ENCODE assay signal across 17 cellular contexts in the genomic region with DNA sequence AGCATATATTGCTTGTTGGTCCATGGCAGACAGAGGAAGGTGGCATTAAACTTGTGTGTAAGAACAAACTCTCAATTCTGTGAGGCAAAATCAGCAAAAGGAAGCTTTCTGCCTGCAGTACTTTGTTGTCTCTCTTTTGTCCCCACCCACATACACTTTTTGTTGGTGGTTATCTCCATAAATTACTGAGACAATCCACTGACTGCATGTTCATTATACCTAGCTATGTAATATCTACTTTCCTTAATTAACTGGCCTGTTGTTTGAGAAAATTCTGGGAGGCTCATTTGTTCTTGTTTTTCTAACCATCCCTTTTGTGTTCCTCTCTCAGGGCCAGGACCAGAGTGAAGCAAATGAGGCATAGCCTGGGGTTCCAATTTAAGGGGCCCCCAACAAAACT. TPM values are rescaled to one million over a fixed set of nuclear protein-coding genes. Genes with fewer than 3 reads are reported as not detected.
DNase-seq lines count a peak whose midpoint lies in the region; ATAC-seq and TF ChIP-seq lines count a peak whose summit lies in the region.
"Had no signal": no experiment of that assay in that cellular context is flagged by ENCODE, and none has a peak within 500 bp of the region (broad histone marks: within the 10 kb centered on the region; RNA-seq: fewer than 3 reads in every experiment).

Gene KLRB1 (minus strand): TSS at position 101 of the 400 bp plus-strand sequence. CDS start 77 bp downstream, at position 24.

- H3K36me3 ChIP-seq in CD4-positive, CD25-positive, alpha-beta regulatory T cell (ENCODE audit: control insufficient read depth, insufficient read depth, low read length), result no peaks in the 10 kb centered on the region

- H3K4me3 Mint-ChIP-seq in CD4-positive, CD25-positive, alpha-beta regulatory T cell, result peak within 1 kb of the TSS in 3 of 4 donors; percentile 65 to 69 (median 68)
- H3K4me3 Mint-ChIP-seq in activated CD4-positive, alpha-beta memory T cell treated with anti-CD3 and anti-CD28 coated beads, Interleukin-2, amount 10 ng/mL, durations not matched to agents 7 days and 5 days, result peak within 1 kb of the TSS; percentile 74
- H3K4me3 Mint-ChIP-seq in effector memory CD8-positive, alpha-beta T cell, result peak within 1 kb of the TSS; percentile 80 to 81
- H3K4me3 Mint-ChIP-seq: GM23338 had no signal

- CTCF ChIA-PET in AG04450 (lab: Charles Lee), result no interaction called here
- CTCF ChIA-PET in activated CD4-positive, alpha-beta memory T cell treated with anti-CD3 and anti-CD28 coated beads, Interleukin-2, amount 10 ng/mL, durations not matched to agents 7 days and 5 days (lab: Charles Lee), result interaction anchor here (0.9 kb wide), 1 partner anchor 101 kb away, joined by 4 read pairs; no protein-coding TSS in a partner anchor

- peaks cover 11% of the 10 kb centered on the region for H3K4me1 ChIP-seq in CD4-positive, CD25-positive, alpha-beta regulatory T cell (ENCODE audit: control insufficient read depth, insufficient read depth, low read length, poor library complexity, severe bottlenecking)
- H3K4me1 ChIP-seq: BLaER1 treated with 17β-estradiol and CSF1 and Interleukin-3, amounts not matched to agents 10 nM and 100 nM had no signal

- no peak for DNase-seq in AG04450 (ENCODE audit: low read depth, low spot score)
- DNase-seq in CD4-positive, CD25-positive, alpha-beta regulatory T cell, result peak in 1 of 3 donors; percentile 20
- DNase-seq in activated CD4-positive, alpha-beta memory T cell treated with anti-CD3 and anti-CD28 coated beads, Interleukin-2, amount 10 ng/mL, durations not matched to agents 7 days and 5 days, result no peak
- DNase-seq in effector memory CD8-positive, alpha-beta T cell, result no peak
- no peak for DNase-seq in foreskin fibroblast
- no peak for DNase-seq in HuH-7 (ENCODE audit: low spot score)
- DNase-seq in midbrain (lab: John Stamatoyannopoulos, UW), result no peak
- DNase-seq: NCI-H1048, NCI-H146, NCI-H2081 treated with DMSO at 0.1 percent for 48 hours, NCI-H524, SHP77 treated with DMSO at 0.1 percent for 48 hours had no signal

- H3K9me3 ChIP-seq in AG04450 (ENCODE audit: control insufficient read depth, insufficient read depth, low read length), result no peaks in the 10 kb centered on the region
- no peaks in the 10 kb centered on the region for H3K9me3 ChIP-seq in CD4-positive, CD25-positive, alpha-beta regulatory T cell (ENCODE audit: control insufficient read depth in 2 of 2, low read length in 2 of 2)

- H3K4me1 Mint-ChIP-seq in CD4-positive, CD25-positive, alpha-beta regulatory T cell, result peaks cover 6 to 43% (median 15%) of the 10 kb centered on the region in 4 donors
- H3K4me1 Mint-ChIP-seq in activated CD4-positive, alpha-beta memory T cell treated with anti-CD3 and anti-CD28 coated beads, Interleukin-2, amount 10 ng/mL, durations not matched to agents 7 days and 5 days, result peaks cover 39% of the 10 kb centered on the region
- peaks cover 34 to 38% of the 10 kb centered on the region in 2 donors for H3K4me1 Mint-ChIP-seq in effector memory CD8-positive, alpha-beta T cell (ENCODE audit: low read depth in 2 of 2)
- H3K4me1 Mint-ChIP-seq: GM23338 had no signal

- peak within 1 kb of the TSS; percentile 11 for H3K27ac ChIP-seq in AG04450 (ENCODE audit: low read depth, low read length)
- no peak within 1 kb of the TSS for H3K27ac ChIP-seq in CD4-positive, CD25-positive, alpha-beta regulatory T cell (ENCODE audit: insufficient read depth, low read length, poor library complexity, severe bottlenecking)
- H3K27ac ChIP-seq: BLaER1 treated with 17β-estradiol and CSF1 and Interleukin-3, amounts not matched to agents 10 nM and 100 nM; HL-60 had no signal

- H3K27me3 ChIP-seq in AG04450 (ENCODE audit: control insufficient read depth, insufficient read depth, low read length), result no peaks in the 10 kb centered on the region
- H3K27me3 ChIP-seq in CD4-positive, CD25-positive, alpha-beta regulatory T cell (ENCODE audit: control insufficient read depth, insufficient read depth, low read length), result no peaks in the 10 kb centered on the region
- H3K27me3 ChIP-seq: BLaER1 treated with 17β-estradiol and CSF1 and Interleukin-3, amounts not matched to agents 10 nM and 100 nM had no signal

- H3K27ac Mint-ChIP-seq in CD4-positive, CD25-positive, alpha-beta regulatory T cell, result peak within 1 kb of the TSS in 2 of 3 donors; percentile 57 to 95
- H3K27ac Mint-ChIP-seq in activated CD4-positive, alpha-beta memory T cell treated with anti-CD3 and anti-CD28 coated beads, Interleukin-2, amount 10 ng/mL, durations not matched to agents 7 days and 5 days, result peak within 1 kb of the TSS; percentile 73
- H3K27ac Mint-ChIP-seq in effector memory CD8-positive, alpha-beta T cell, result peak within 1 kb of the TSS; percentile 83 to 89
- H3K27ac Mint-ChIP-seq: GM23338 had no signal

- POLR2A ChIA-PET in AG04450 (lab: Yijun Ruan, JAX), result no interaction called here
- POLR2A ChIA-PET in activated CD4-positive, alpha-beta memory T cell treated with anti-CD3 and anti-CD28 coated beads, Interleukin-2, amount 10 ng/mL, durations not matched to agents 7 days and 5 days (lab: Charles Lee), result interaction anchor here (0.6 to 1.9 kb wide), 3 partner anchors 8 to 66 kb away, joined by 3 to 8 read pairs (median 6); no protein-coding TSS in a partner anchor

- TF ChIP-seq CTCF in AG04450 (IDR thresholded peaks at IDR 0.05; ENCODE audit: low read depth, low read length) (no peak), foreskin fibroblast (IDR thresholded peaks at IDR 0.05; ENCODE audit: low read depth, low read length) (no peak)

- H3K36me3 Mint-ChIP-seq in CD4-positive, CD25-positive, alpha-beta regulatory T cell, result peaks cover 5% of the 10 kb centered on the region
- H3K36me3 Mint-ChIP-seq in activated CD4-positive, alpha-beta memory T cell treated with anti-CD3 and anti-CD28 coated beads, Interleukin-2, amount 10 ng/mL, durations not matched to agents 7 days and 5 days (ENCODE audit: low read depth), result peaks cover 48% of the 10 kb centered on the region
- peaks cover 26% of the 10 kb centered on the region for H3K36me3 Mint-ChIP-seq in effector memory CD8-positive, alpha-beta T cell (ENCODE audit: insufficient read depth)

- ATAC-seq in CD4-positive, CD25-positive, alpha-beta regulatory T cell (ENCODE audit: low read depth in 2 of 2), result no peak
- no peak for ATAC-seq in effector memory CD8-positive, alpha-beta T cell (replicated peaks)
- no peak for ATAC-seq in GM18868 (IDR thresholded peaks at IDR 0.05; ENCODE audit: unreplicated experiment)
- ATAC-seq: GM23338, K562 had no signal

- H3K4me3 ChIP-seq in AG04450 (ENCODE audit: low read depth, low read length) (no peak within 1 kb of the TSS), foreskin fibroblast (ENCODE audit: low read depth in 1 of 2, low read length in 2 of 2) (no peak within 1 kb of the TSS)
- peak within 1 kb of the TSS; percentile 71 for H3K4me3 ChIP-seq in CD4-positive, CD25-positive, alpha-beta regulatory T cell (ENCODE audit: low read depth, low read length)
- H3K4me3 ChIP-seq: BLaER1 treated with 17β-estradiol and CSF1 and Interleukin-3, amounts not matched to agents 10 nM and 100 nM; GM23338; K562 had no signal

- H3K27me3 Mint-ChIP-seq in CD4-positive, CD25-positive, alpha-beta regulatory T cell, result no peaks in the 10 kb centered on the region
- H3K27me3 Mint-ChIP-seq in activated CD4-positive, alpha-beta memory T cell treated with anti-CD3 and anti-CD28 coated beads, Interleukin-2, amount 10 ng/mL, durations not matched to agents 7 days and 5 days, result no peaks in the 10 kb centered on the region
- H3K27me3 Mint-ChIP-seq in effector memory CD8-positive, alpha-beta T cell, result no peaks in the 10 kb centered on the region

- H3K9me3 Mint-ChIP-seq in CD4-positive, CD25-positive, alpha-beta regulatory T cell, result peaks cover 0 to 10% (median 4%) of the 10 kb centered on the region in 7 donors
- peaks cover 20% of the 10 kb centered on the region for H3K9me3 Mint-ChIP-seq in activated CD4-positive, alpha-beta memory T cell treated with anti-CD3 and anti-CD28 coated beads, Interleukin-2, amount 10 ng/mL, durations not matched to agents 7 days and 5 days
- peaks cover 0 to 8% of the 10 kb centered on the region in 2 donors for H3K9me3 Mint-ChIP-seq in effector memory CD8-positive, alpha-beta T cell

RNA-seq across cellular contexts. Expression of gene KLRB1, which starts in this region (rescaled TPM):
- not detected in 2 replicates for polyA plus RNA-seq in AG04450 (2011; rRNA removed)
- polyA minus RNA-seq in AG04450 (2011; rRNA and poly(A)+ RNA removed), result not detected in 2 replicates
- total RNA-seq in CD4-positive, CD25-positive, alpha-beta regulatory T cell, result 17.6 TPM
- polyA plus RNA-seq in CD4-positive, CD25-positive, alpha-beta regulatory T cell, result 10 to 100 TPM; 14.4 to 30.5 (median 24.3) TPM
- total RNA-seq in activated CD4-positive, alpha-beta memory T cell treated with anti-CD3 and anti-CD28 coated beads, Interleukin-2, amount 10 ng/mL, durations not matched to agents 7 days and 5 days, result 10 to 100 TPM; 17.4 to 19.4 TPM
- total RNA-seq: GM23338, K562 had no signal
- polyA plus RNA-seq: K562 had no signal

Comparison
In these comparisons a context has a peak if more than half of its experiments do, and no peak if none do; other contexts are left out.
1. RNA of gene KLRB1 (polyA plus RNA-seq): 14.4 to 30.5 TPM in CD4-positive, CD25-positive, alpha-beta regulatory T cell; not detected in AG04450; every median in the first group is over 10 times any median in the second.
2. Peak in every context shown above with its lines, with median percentiles within 50 percentile points of each other: H3K27ac Mint-ChIP-seq and H3K4me3 Mint-ChIP-seq.